In genomic region chr20:36826556-36827244, GRCh38 we compare ENCODE assay signal across 13 cellular contexts. TPM values are rescaled to one million over a fixed set of nuclear protein-coding genes. Genes with fewer than 3 reads are reported as not detected.
"Had no signal": no experiment of that assay in that cellular context is flagged by ENCODE, and none has a peak within 500 bp of the region (broad histone marks: within the 10 kb centered on the region; RNA-seq: fewer than 3 reads in every experiment).

No MANE protein-coding gene starts in this region.

- H3K27me3 Mint-ChIP-seq: activated naive CD4-positive, alpha-beta T cell treated with anti-CD3 and anti-CD28 coated beads, Interleukin-2, amount 50 U/mL, for 24 hours had no signal

- DNase-seq: activated T-cell treated with anti-CD3 and anti-CD28 coated beads for 4 hours; heart left ventricle; mammary epithelial cell; pancreas; SJCRH30; stimulated activated CD4-positive, alpha-beta T cell treated with anti-CD3 and anti-CD28 coated beads, Interleukin-15, amount 100 ng/mL, for 24 hours; stimulated activated CD4-positive, alpha-beta T cell treated with anti-CD3 and anti-CD28 coated beads, Interleukin-4, amount 100 ng/mL, for 4 hours; T-helper 9 cell; transverse colon had no signal

- H3K4me3 ChIP-seq: breast epithelium, heart left ventricle, pancreas, SJCRH30, transverse colon had no signal

- H3K27ac Mint-ChIP-seq: activated naive CD4-positive, alpha-beta T cell treated with anti-CD3 and anti-CD28 coated beads, Interleukin-2, amount 50 U/mL, for 24 hours had no signal

- H3K27me3 ChIP-seq: breast epithelium, heart left ventricle, pancreas, SJCRH30, transverse colon had no signal

- H3K9me3 Mint-ChIP-seq: activated naive CD4-positive, alpha-beta T cell treated with anti-CD3 and anti-CD28 coated beads, Interleukin-2, amount 50 U/mL, for 24 hours; activated T-helper 2 cell treated with anti-CD3 and anti-CD28 coated beads, Interferon-gamma antibody, Interleukin-2, Interleukin-4, amounts not matched to agents 10 μg/mL and 5 μg/mL and 100 μg/mL, durations not matched to agents 14 hours and 24 hours and 36 hours; neural crest cell had no signal

- H3K36me3 Mint-ChIP-seq: activated naive CD4-positive, alpha-beta T cell treated with anti-CD3 and anti-CD28 coated beads, Interleukin-2, amount 50 U/mL, for 24 hours had no signal

- H3K9me3 ChIP-seq: breast epithelium, heart left ventricle, pancreas, SJCRH30, transverse colon had no signal

- H3K4me3 Mint-ChIP-seq: activated naive CD4-positive, alpha-beta T cell treated with anti-CD3 and anti-CD28 coated beads, Interleukin-2, amount 50 U/mL, for 24 hours; neural crest cell had no signal

- H3K4me1 ChIP-seq: pancreas had no signal

- H3K4me1 Mint-ChIP-seq: activated naive CD4-positive, alpha-beta T cell treated with anti-CD3 and anti-CD28 coated beads, Interleukin-2, amount 50 U/mL, for 24 hours had no signal

- H3K27ac ChIP-seq: breast epithelium, pancreas, SJCRH30 had no signal

- ATAC-seq: heart left ventricle, pancreas had no signal

RNA-seq across cellular contexts. Expression of gene TLDC2, which starts 49.2 kb away (rescaled TPM):
- total RNA-seq: activated T-helper 2 cell treated with anti-CD3 and anti-CD28 coated beads, Interferon-gamma antibody, Interleukin-2, Interleukin-4, amounts not matched to agents 10 μg/mL and 5 μg/mL and 100 μg/mL, durations not matched to agents 14 hours and 24 hours and 36 hours; heart left ventricle; mammary epithelial cell; neural crest cell had no signal
- polyA plus RNA-seq: mammary epithelial cell had no signal
